Comparison of ENCODE assay signal across 8 cellular contexts in the genomic region with DNA sequence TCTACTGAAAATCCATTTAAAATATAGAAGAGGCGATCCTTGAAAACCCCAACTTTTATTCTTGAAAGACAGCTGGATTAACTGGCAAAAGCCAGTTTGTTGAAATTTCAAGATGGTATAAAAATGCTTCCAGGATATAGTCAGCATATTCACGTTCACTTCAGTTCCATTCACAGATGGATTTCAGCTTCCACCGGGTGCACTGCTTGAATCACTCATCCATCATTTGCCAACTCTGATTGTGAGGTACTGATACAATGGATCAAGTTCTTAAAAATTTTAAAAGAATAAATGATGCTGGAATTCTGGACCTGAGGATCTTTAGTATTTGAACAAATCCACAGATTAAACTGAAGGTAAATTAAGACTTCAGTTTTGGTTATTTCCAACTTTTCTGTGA. TPM values are rescaled to one million over a fixed set of nuclear protein-coding genes. Genes with fewer than 3 reads are reported as not detected.
A peak's percentile ranks its signal among the peaks of the same experiment; 100 is the strongest.
DNase-seq lines count a peak whose midpoint lies in the region; ATAC-seq and TF ChIP-seq lines count a peak whose summit lies in the region.

No MANE protein-coding gene starts in this region.

- H3K9me3 Mint-ChIP-seq in activated T-cell treated with anti-CD3 and anti-CD28 coated beads, Interleukin-2, amount 50 U/mL, for 24 hours: peaks cover 5% of the 10 kb centered on the region
- no peaks in the 10 kb centered on the region for H3K9me3 Mint-ChIP-seq in stimulated activated naive CD8-positive, alpha-beta T cell treated with anti-CD3 and anti-CD28 coated beads, Interleukin-15, amount 100 ng/mL, for 72 hours

- peaks cover 69% of the 10 kb centered on the region for H3K36me3 Mint-ChIP-seq in activated T-cell treated with anti-CD3 and anti-CD28 coated beads, Interleukin-2, amount 50 U/mL, for 24 hours (ENCODE audit: low read depth)
- H3K36me3 Mint-ChIP-seq in T-helper 17 cell (ENCODE audit: low read depth): peaks cover 4% of the 10 kb centered on the region

- DNase-seq in activated T-cell treated with anti-CD3 and anti-CD28 coated beads, Interleukin-2, amount 50 U/mL, for 24 hours: no peak
- DNase-seq in activated T-cell treated with anti-CD3 and anti-CD28 coated beads for 4 hours: no peak
- DNase-seq in T-helper 17 cell: no peak
- no peak for DNase-seq in fibroblast of villous mesenchyme (ENCODE audit: low read depth)
- no peak for DNase-seq in stimulated activated naive CD8-positive, alpha-beta T cell treated with anti-CD3 and anti-CD28 coated beads, Interleukin-15, amount 100 ng/mL, for 72 hours
- DNase-seq in NCI-H146 treated with DMSO at 0.1 percent for 48 hours (lab: John Stamatoyannopoulos, UW; ENCODE audit: unreplicated experiment): no peak
- no peak for DNase-seq in stimulated activated naive CD4-positive, alpha-beta T cell treated with Interleukin-2 at 50 U/mL for 16 hours (lab: John Stamatoyannopoulos, UW)

- no peak for TF ChIP-seq CTCF in fibroblast of villous mesenchyme (IDR thresholded peaks at IDR 0.05; ENCODE audit: insufficient read depth, low read depth, low read length)

- peak overlapping the region; percentile 87 for H3K4me3 Mint-ChIP-seq in activated T-cell treated with anti-CD3 and anti-CD28 coated beads, Interleukin-2, amount 50 U/mL, for 24 hours
- H3K4me3 Mint-ChIP-seq in T-helper 17 cell: no peak overlapping the region
- peak overlapping the region; percentile 95 to 97 for H3K4me3 Mint-ChIP-seq in stimulated activated naive CD8-positive, alpha-beta T cell treated with anti-CD3 and anti-CD28 coated beads, Interleukin-15, amount 100 ng/mL, for 72 hours

- H3K27me3 Mint-ChIP-seq in activated T-cell treated with anti-CD3 and anti-CD28 coated beads, Interleukin-2, amount 50 U/mL, for 24 hours: no peaks in the 10 kb centered on the region
- no peaks in the 10 kb centered on the region for H3K27me3 Mint-ChIP-seq in T-helper 17 cell
- no peaks in the 10 kb centered on the region for H3K27me3 Mint-ChIP-seq in stimulated activated naive CD8-positive, alpha-beta T cell treated with anti-CD3 and anti-CD28 coated beads, Interleukin-15, amount 100 ng/mL, for 72 hours

- ATAC-seq in T-helper 17 cell (no peak), HG03521 (IDR thresholded peaks at IDR 0.05; ENCODE audit: unreplicated experiment) (no peak)
- no peak for ATAC-seq in stimulated activated naive CD8-positive, alpha-beta T cell treated with anti-CD3 and anti-CD28 coated beads, Interleukin-15, amount 100 ng/mL, for 72 hours

- peaks cover 67% of the 10 kb centered on the region for H3K4me1 Mint-ChIP-seq in activated T-cell treated with anti-CD3 and anti-CD28 coated beads, Interleukin-2, amount 50 U/mL, for 24 hours (ENCODE audit: low read depth)
- H3K4me1 Mint-ChIP-seq in T-helper 17 cell: peaks cover 31% of the 10 kb centered on the region
- peaks cover 69% of the 10 kb centered on the region for H3K4me1 Mint-ChIP-seq in stimulated activated naive CD8-positive, alpha-beta T cell treated with anti-CD3 and anti-CD28 coated beads, Interleukin-15, amount 100 ng/mL, for 72 hours

- peak overlapping the region; percentile 92 for H3K27ac Mint-ChIP-seq in activated T-cell treated with anti-CD3 and anti-CD28 coated beads, Interleukin-2, amount 50 U/mL, for 24 hours
- peak overlapping the region; percentile 100 for H3K27ac Mint-ChIP-seq in T-helper 17 cell
- peak overlapping the region in 1 of 2 donors; percentile 65 for H3K27ac Mint-ChIP-seq in stimulated activated naive CD8-positive, alpha-beta T cell treated with anti-CD3 and anti-CD28 coated beads, Interleukin-15, amount 100 ng/mL, for 72 hours

- peak overlapping the region; percentile 78 for H3K4me3 ChIP-seq in fibroblast of villous mesenchyme (ENCODE audit: low read depth, low read length)

- H3K9me3 ChIP-seq in T-helper 17 cell (ENCODE audit: control insufficient read depth, low read length, poor library complexity, severe bottlenecking): no peaks in the 10 kb centered on the region

RNA-seq across cellular contexts. Expression of a gene that starts 2.4 kb away (rescaled TPM):
- total RNA-seq in T-helper 17 cell (10 to 100 TPM; 21.4 to 27.6 TPM), fibroblast of villous mesenchyme (24.5 and 29.8 TPM in 2 replicates)

RNA-seq across cellular contexts. Expression of a gene that starts 35.0 kb away (rescaled TPM):
- total RNA-seq in T-helper 17 cell: 100 to 1,000 TPM; 173 to 185 TPM
- total RNA-seq in fibroblast of villous mesenchyme: 111 and 118 TPM in 2 replicates
